In the genomic region with DNA sequence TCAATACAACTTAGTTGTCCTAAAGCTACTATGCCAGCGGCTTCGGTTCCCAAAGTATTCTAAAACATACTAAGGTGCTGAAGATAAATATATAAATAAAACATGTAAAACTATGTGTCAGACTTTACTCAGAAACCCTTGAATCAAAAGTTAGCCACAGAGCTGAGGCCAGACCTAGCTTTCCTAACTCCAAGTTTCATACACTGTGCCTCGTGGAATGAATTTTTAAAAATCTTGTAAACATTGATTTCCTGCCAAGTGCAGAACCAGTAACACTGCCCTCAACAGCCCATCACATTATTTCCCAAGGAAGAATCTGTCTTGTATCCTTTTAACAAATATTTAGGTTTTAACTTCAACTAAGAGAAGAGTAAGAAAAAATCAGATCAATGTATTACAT, we compare ENCODE assay signal across 20 cellular contexts. TPM values are rescaled to one million over a fixed set of nuclear protein-coding genes. Genes with fewer than 3 reads are reported as not detected.
DNase-seq lines count a peak whose midpoint lies in the region; ATAC-seq, FAIRE-seq and TF ChIP-seq lines count a peak whose summit lies in the region.
"Had no signal": no experiment of that assay in that cellular context is flagged by ENCODE, and none has a peak within 500 bp of the region (broad histone marks: within the 10 kb centered on the region; RNA-seq: fewer than 3 reads in every experiment).

No MANE protein-coding gene starts in this region.

- H3K4me3 Mint-ChIP-seq in astrocyte (ENCODE audit: unreplicated experiment) = no peak overlapping the region
- H3K4me3 Mint-ChIP-seq: activated CD8-positive, alpha-beta memory T cell treated with anti-CD3 and anti-CD28 coated beads, Interleukin-2, amount 10 ng/mL, durations not matched to agents 7 days and 5 days; CD14-positive monocyte; naive thymus-derived CD4-positive, alpha-beta T cell; stimulated activated effector memory CD8-positive, alpha-beta T cell treated with anti-CD3 and anti-CD28 coated beads, Interleukin-12 subunit alpha, Interleukin-12 subunit beta, amount 100 ng/mL, for 72 hours; type B pancreatic cell had no signal

- no peaks in the 10 kb centered on the region for H3K79me2 ChIP-seq in astrocyte (ENCODE audit: insufficient read depth, low read length)

- no peaks in the 10 kb centered on the region for H4K20me1 ChIP-seq in astrocyte (ENCODE audit: insufficient read depth, low read length)

- H3K27ac ChIP-seq in astrocyte (ENCODE audit: low read depth, low read length) (no peak overlapping the region), sigmoid colon (peak overlapping the region in 3 of 4 donors; percentile 50 to 69 (median 65))
- H3K27ac ChIP-seq: PC-9 had no signal

- H2AFZ ChIP-seq in astrocyte (ENCODE audit: low read depth, low read length) = no peak overlapping the region
- H2AFZ ChIP-seq: PC-9 had no signal

- WGBS in sigmoid colon, 2 donors = 67 to 72% methylated on average over 3 of the region's 3 CpGs

- no peak for ATAC-seq in GM19463 (IDR thresholded peaks at IDR 0.05; ENCODE audit: unreplicated experiment)
- ATAC-seq: activated CD8-positive, alpha-beta memory T cell treated with anti-CD3 and anti-CD28 coated beads, Interleukin-2, amount 10 ng/mL, durations not matched to agents 7 days and 5 days; naive thymus-derived CD4-positive, alpha-beta T cell; stimulated activated effector memory CD8-positive, alpha-beta T cell treated with anti-CD3 and anti-CD28 coated beads, Interleukin-12 subunit alpha, Interleukin-12 subunit beta, amount 100 ng/mL, for 72 hours had no signal

- TF ChIP-seq POLR2A in sigmoid colon (IDR thresholded peaks at IDR 0.05) = no peak

- no peaks in the 10 kb centered on the region for H3K9me3 ChIP-seq in astrocyte (ENCODE audit: insufficient read depth, low read depth, low read length)
- no peaks in the 10 kb centered on the region for H3K9me3 ChIP-seq in sigmoid colon

- no peak overlapping the region for H3K4me2 ChIP-seq in astrocyte (ENCODE audit: low read length)
- H3K4me2 ChIP-seq: PC-9 had no signal

- H3K27me3 Mint-ChIP-seq in astrocyte (ENCODE audit: low read depth, unreplicated experiment) = no peaks in the 10 kb centered on the region
- H3K27me3 Mint-ChIP-seq: activated CD8-positive, alpha-beta memory T cell treated with anti-CD3 and anti-CD28 coated beads, Interleukin-2, amount 10 ng/mL, durations not matched to agents 7 days and 5 days; naive thymus-derived CD4-positive, alpha-beta T cell; type B pancreatic cell had no signal

- FAIRE-seq in astrocyte (lab: Jason Lieb, UNC) = no peak
- FAIRE-seq: GM18507 had no signal

- no peak overlapping the region for H3K9ac ChIP-seq in astrocyte (ENCODE audit: low read length)

- H3K4me1 ChIP-seq in astrocyte (ENCODE audit: insufficient read depth, low read length) (peaks cover 3% of the 10 kb centered on the region), sigmoid colon (peaks cover 0 to 30% (median 19%) of the 10 kb centered on the region in 4 donors)

- H3K9me3 Mint-ChIP-seq in astrocyte (ENCODE audit: unreplicated experiment) = no peaks in the 10 kb centered on the region
- H3K9me3 Mint-ChIP-seq: CD14-positive monocyte; naive thymus-derived CD4-positive, alpha-beta T cell; stimulated activated effector memory CD8-positive, alpha-beta T cell treated with anti-CD3 and anti-CD28 coated beads, Interleukin-12 subunit alpha, Interleukin-12 subunit beta, amount 100 ng/mL, for 72 hours; type B pancreatic cell had no signal

- no peak for TF ChIP-seq EP300 in sigmoid colon (IDR thresholded peaks at IDR 0.05)

- TF ChIP-seq CTCF in astrocyte (IDR thresholded peaks at IDR 0.05; ENCODE audit: insufficient read depth, low read depth, low read length) (no peak), fibroblast of the aortic adventitia (IDR thresholded peaks at IDR 0.05; ENCODE audit: insufficient read depth, low read length) (no peak), sigmoid colon (IDR thresholded peaks at IDR 0.05) (no peak)

- H3K27me3 ChIP-seq in astrocyte (ENCODE audit: insufficient read depth, low read length) = no peaks in the 10 kb centered on the region
- no peaks in the 10 kb centered on the region for H3K27me3 ChIP-seq in sigmoid colon

- no peak overlapping the region for H3K4me3 ChIP-seq in astrocyte (ENCODE audit: insufficient read depth, low read depth, low read length)
- H3K4me3 ChIP-seq in fibroblast of the aortic adventitia (ENCODE audit: low read depth, low read length) = no peak overlapping the region
- H3K4me3 ChIP-seq in sigmoid colon = no peak overlapping the region
- H3K4me3 ChIP-seq: PC-9 had no signal

- no peak overlapping the region for H3K27ac Mint-ChIP-seq in astrocyte (ENCODE audit: unreplicated experiment)
- H3K27ac Mint-ChIP-seq: activated CD8-positive, alpha-beta memory T cell treated with anti-CD3 and anti-CD28 coated beads, Interleukin-2, amount 10 ng/mL, durations not matched to agents 7 days and 5 days; CD14-positive monocyte; type B pancreatic cell had no signal

- no peaks in the 10 kb centered on the region for H3K4me1 Mint-ChIP-seq in astrocyte (ENCODE audit: low read depth, unreplicated experiment)
- H3K4me1 Mint-ChIP-seq: CD14-positive monocyte; stimulated activated effector memory CD8-positive, alpha-beta T cell treated with anti-CD3 and anti-CD28 coated beads, Interleukin-12 subunit alpha, Interleukin-12 subunit beta, amount 100 ng/mL, for 72 hours had no signal

- H3K36me3 Mint-ChIP-seq in astrocyte (ENCODE audit: low read depth, unreplicated experiment) = peaks cover 21% of the 10 kb centered on the region

- DNase-seq in GM03348 (ENCODE audit: low spot score) (peak; percentile 71), astrocyte (ENCODE audit: low read depth) (peak; percentile 62), fibroblast of the aortic adventitia (ENCODE audit: low read depth) (peak; percentile 68), sigmoid colon (no peak), T-helper 1 cell (no peak), globus pallidus (ENCODE audit: low spot score) (no peak)
- no peak for DNase-seq in activated naive CD4-positive, alpha-beta T cell (lab: John Stamatoyannopoulos, UW)
- DNase-seq: activated CD8-positive, alpha-beta memory T cell treated with anti-CD3 and anti-CD28 coated beads, Interleukin-2, amount 10 ng/mL, durations not matched to agents 7 days and 5 days; activated naive CD4-positive, alpha-beta T cell treated with Interleukin-2 at 50 U/mL for 16 hours; foreskin melanocyte; H7; naive thymus-derived CD4-positive, alpha-beta T cell; NCI-H1417; NCI-H774; PC-9 had no signal

- intact Hi-C loops in sigmoid colon (cut with DNase I) = no loop called here

- peaks cover 28% of the 10 kb centered on the region for H3K36me3 ChIP-seq in astrocyte (ENCODE audit: insufficient read depth, low read length)
- H3K36me3 ChIP-seq in sigmoid colon = peaks cover 0 to 50% (median 6%) of the 10 kb centered on the region in 4 donors

RNA-seq across cellular contexts. Expression of gene TAMM41, which starts 36.4 kb away (rescaled TPM):
- total RNA-seq in astrocyte (13.9 TPM in 2 replicates), fibroblast of the aortic adventitia (ENCODE audit: low replicate concordance) (8.6 and 11.8 TPM in 2 replicates), sigmoid colon (10 to 100 TPM in 3 of 4 donors, 1 to 10 TPM in 1; 6.7 to 14.7 (median 10.4) TPM)
- 10 to 100 TPM in 1 of 3 donors, 1 to 10 TPM in 2; 4.2 to 14.1 (median 5.1) TPM for polyA plus RNA-seq in sigmoid colon

Comparison
In these comparisons a context has a peak if more than half of its experiments do, and no peak if none do; other contexts are left out.
1. DNase-seq: peak in GM03348 (single experiment), astrocyte (single experiment) and fibroblast of the aortic adventitia (single experiment); none in sigmoid colon (single experiment), T-helper 1 cell (0 of 5), globus pallidus (single experiment) and activated naive CD4-positive, alpha-beta T cell (0 of 4).